ENCODE assay signal across 11 cellular contexts in the genomic region with DNA sequence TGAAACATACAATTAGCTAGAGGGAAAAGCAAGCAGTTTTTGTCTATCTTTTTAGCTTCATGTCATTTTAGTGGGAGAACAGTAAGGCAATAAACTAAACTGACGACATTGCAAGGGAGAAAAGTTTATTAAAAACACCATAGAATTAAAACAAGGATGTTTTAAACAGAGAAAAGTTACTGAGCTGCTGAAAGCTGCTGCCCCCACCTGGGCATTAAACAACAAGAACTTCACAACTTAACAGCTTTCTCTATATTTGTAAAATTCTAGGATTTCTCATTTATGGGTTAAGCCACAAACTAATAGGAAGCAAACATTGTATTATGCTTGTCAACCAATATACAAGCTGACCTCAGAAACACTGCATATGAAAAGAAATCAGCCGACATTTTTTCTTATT.
A peak's percentile ranks its signal among the peaks of the same experiment; 100 is the strongest.
DNase-seq lines count a peak whose midpoint lies in the region; ATAC-seq and TF ChIP-seq lines count a peak whose summit lies in the region.
"Had no signal": no experiment of that assay in that cellular context is flagged by ENCODE, and none has a peak within 500 bp of the region (broad histone marks: within the 10 kb centered on the region; RNA-seq: fewer than 3 reads in every experiment).

No MANE protein-coding gene starts in this region.

- ATAC-seq in activated CD8-positive, alpha-beta T cell treated with anti-CD3 and anti-CD28 coated beads for 36 hours: no peak
- ATAC-seq: natural killer cell had no signal

- intact Hi-C loops in activated CD8-positive, alpha-beta T cell treated with anti-CD3 and anti-CD28 coated beads for 36 hours (cut with micrococcal nuclease): no loop called here

- H3K4me3 Mint-ChIP-seq in activated CD8-positive, alpha-beta T cell treated with anti-CD3 and anti-CD28 coated beads for 36 hours: no peak overlapping the region
- H3K4me3 Mint-ChIP-seq: natural killer cell had no signal

- DNase-seq in BE2C (no peak), HCEC 1CT (peak; percentile 34), astrocyte of the cerebellum (ENCODE audit: low read depth) (peak; percentile 13), kidney epithelial cell (ENCODE audit: low read depth) (no peak), epidermal melanocyte (ENCODE audit: insufficient read length, low spot score) (no peak), NCI-H2227 treated with DMSO at 0.1 percent for 48 hours (lab: John Stamatoyannopoulos, UW) (no peak), erythroblast (lab: John Stamatoyannopoulos, UW) (no peak)
- DNase-seq in activated CD8-positive, alpha-beta T cell treated with anti-CD3 and anti-CD28 coated beads for 36 hours: no peak
- DNase-seq: EL, glutamatergic neuron, natural killer cell had no signal

- H3K4me3 ChIP-seq in BE2C (ENCODE audit: low read depth, low read length) (no peak overlapping the region), astrocyte of the cerebellum (ENCODE audit: low read depth, low read length) (no peak overlapping the region), kidney epithelial cell (ENCODE audit: low read depth, low read length) (no peak overlapping the region)

- POLR2A ChIA-PET in activated CD8-positive, alpha-beta T cell treated with anti-CD3 and anti-CD28 coated beads for 36 hours (lab: Charles Lee): no interaction called here

- H3K36me3 ChIP-seq in BE2C (no peaks in the 10 kb centered on the region), kidney epithelial cell (ENCODE audit: control insufficient read depth, insufficient read depth, low read length) (no peaks in the 10 kb centered on the region)

- no peaks in the 10 kb centered on the region for H3K4me1 Mint-ChIP-seq in activated CD8-positive, alpha-beta T cell treated with anti-CD3 and anti-CD28 coated beads for 36 hours (ENCODE audit: low read depth)
- H3K4me1 Mint-ChIP-seq: natural killer cell had no signal

- TF ChIP-seq CTCF in BE2C (IDR thresholded peaks at IDR 0.05; ENCODE audit: low read depth, low read length) (peak; percentile 53), astrocyte of the cerebellum (IDR thresholded peaks at IDR 0.05; ENCODE audit: low read depth, low read length, missing control alignments) (peak; percentile 57), kidney epithelial cell (IDR thresholded peaks at IDR 0.05; ENCODE audit: insufficient read depth, low read length, poor library complexity, severe bottlenecking) (peak; percentile 47)
- TF ChIP-seq CTCF in activated CD8-positive, alpha-beta T cell treated with anti-CD3 and anti-CD28 coated beads for 36 hours (IDR thresholded peaks at IDR 0.05): no peak

- in situ Hi-C loops in astrocyte of the cerebellum (cut with HindIII; ENCODE audit: low sequenced_read_pairs): no loop called here

- H3K36me3 Mint-ChIP-seq in activated CD8-positive, alpha-beta T cell treated with anti-CD3 and anti-CD28 coated beads for 36 hours (ENCODE audit: low read depth): no peaks in the 10 kb centered on the region
- H3K36me3 Mint-ChIP-seq: natural killer cell had no signal

- H3K27me3 Mint-ChIP-seq in activated CD8-positive, alpha-beta T cell treated with anti-CD3 and anti-CD28 coated beads for 36 hours: no peaks in the 10 kb centered on the region

- H3K27me3 ChIP-seq in BE2C: no peaks in the 10 kb centered on the region
- H3K27me3 ChIP-seq in kidney epithelial cell (ENCODE audit: control insufficient read depth, insufficient read depth, low read length): no peaks in the 10 kb centered on the region

- no peak overlapping the region for H3K27ac Mint-ChIP-seq in activated CD8-positive, alpha-beta T cell treated with anti-CD3 and anti-CD28 coated beads for 36 hours
- H3K27ac Mint-ChIP-seq: natural killer cell had no signal

- no peak for TF ChIP-seq POLR2A in erythroblast (IDR thresholded peaks at IDR 0.05; ENCODE audit: low read length)

- peaks cover 2% of the 10 kb centered on the region for H3K9me3 Mint-ChIP-seq in activated CD8-positive, alpha-beta T cell treated with anti-CD3 and anti-CD28 coated beads for 36 hours

- no peaks in the 10 kb centered on the region for H3K9me3 ChIP-seq in BE2C

- CTCF ChIA-PET in activated CD8-positive, alpha-beta T cell treated with anti-CD3 and anti-CD28 coated beads for 36 hours (lab: Charles Lee): no interaction called here

- H3K4me1 ChIP-seq in BE2C: peaks cover 3% of the 10 kb centered on the region; the same call in 1 of the 2 replicates

Comparison
In these comparisons a context has a peak if more than half of its experiments do, and no peak if none do; other contexts are left out.
1. DNase-seq: peak in HCEC 1CT (single experiment) and astrocyte of the cerebellum (single experiment); none in BE2C (single experiment), kidney epithelial cell (single experiment), epidermal melanocyte (single experiment), NCI-H2227 treated with DMSO at 0.1 percent for 48 hours (single experiment), activated CD8-positive, alpha-beta T cell treated with anti-CD3 and anti-CD28 coated beads for 36 hours (single experiment) and erythroblast (0 of 2).